In genomic region chr4:154485127-154485773, GRCh38 we compare ENCODE assay signal across 13 cellular contexts.
DNase-seq lines count a peak whose midpoint lies in the region; ATAC-seq and FAIRE-seq lines count a peak whose summit lies in the region.
"Had no signal": no experiment of that assay in that cellular context is flagged by ENCODE, and none has a peak within 500 bp of the region (broad histone marks: within the 10 kb centered on the region; RNA-seq: fewer than 3 reads in every experiment).

No MANE protein-coding gene starts in this region.

- in situ Hi-C loops in ACHN (cut with HindIII; ENCODE audit: low pct_ligation_motif_present, low pct_unique_long_range_greater_than_20kb, low sequenced_read_pairs) = no loop called here

- ATAC-seq in GM21515 (IDR thresholded peaks at IDR 0.05; ENCODE audit: unreplicated experiment) (peak; percentile 97), HG03135 (IDR thresholded peaks at IDR 0.05; ENCODE audit: unreplicated experiment) (peak; percentile 99)
- ATAC-seq: gastrocnemius medialis had no signal

- FAIRE-seq in GM18507 (lab: Jason Lieb, UNC) = peak; percentile 86
- FAIRE-seq: H1 had no signal

- DNase-seq in GM18507 (ENCODE audit: extremely low spot score, insufficient read length, low read depth) (no peak), OCI-M1 (lab: John Stamatoyannopoulos, UW) (peak; percentile 85), ACHN (no peak), DMS 273 (lab: John Stamatoyannopoulos, UW; ENCODE audit: unreplicated experiment) (no peak), NCI-H1417 (lab: John Stamatoyannopoulos, UW) (no peak), NCI-H2227 (lab: John Stamatoyannopoulos, UW; ENCODE audit: unreplicated experiment) (no peak)
- DNase-seq: CD4-positive, CD25-positive, alpha-beta regulatory T cell; gastrocnemius medialis; NCI-H1436 treated with DMSO at 0.1 percent for 48 hours; SHP77 had no signal
